In the genomic region with DNA sequence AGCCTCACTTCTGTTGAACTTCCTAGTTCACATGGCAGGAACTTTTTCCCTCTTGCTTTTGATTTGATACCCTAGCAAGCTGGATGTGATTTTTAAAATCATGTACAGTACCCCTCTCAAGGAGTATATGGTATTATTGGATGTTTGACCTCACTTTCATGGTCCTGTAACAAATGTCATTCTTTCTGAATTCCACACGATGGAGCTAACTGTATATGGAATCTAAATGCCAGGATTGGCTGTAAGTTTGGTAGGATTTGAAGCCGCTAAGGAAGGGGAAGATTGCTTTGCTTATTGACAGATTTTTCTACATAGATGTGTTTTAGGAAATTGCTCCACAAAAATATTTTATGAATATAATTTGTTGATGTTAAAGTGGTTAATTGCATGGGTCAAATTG, we compare ENCODE assay signal across 8 cellular contexts. TPM values are rescaled to one million over a fixed set of nuclear protein-coding genes. Genes with fewer than 3 reads are reported as not detected.
A peak's percentile ranks its signal among the peaks of the same experiment; 100 is the strongest.
DNase-seq lines count a peak whose midpoint lies in the region; ATAC-seq, FAIRE-seq and TF ChIP-seq lines count a peak whose summit lies in the region.

No MANE protein-coding gene starts in this region.

- H3K27me3 Mint-ChIP-seq in T-helper 2 cell treated with Interferon-gamma antibody and Interleukin-4, amounts not matched to agents 5 μg/mL and 100 μg/mL, for 36 hours (ENCODE audit: low read depth), result no peaks in the 10 kb centered on the region

- H3K27ac ChIP-seq in Peyer's patch (no peak overlapping the region), sigmoid colon (no peak overlapping the region)

- WGBS in sigmoid colon, 2 donors, result 12 to 34% methylated on average over 2 of the region's 2 CpGs

- H3K27ac Mint-ChIP-seq in T-helper 2 cell treated with Interferon-gamma antibody and Interleukin-4, amounts not matched to agents 5 μg/mL and 100 μg/mL, for 36 hours, result no peak overlapping the region

- TF ChIP-seq CTCF in GM13976 (IDR thresholded peaks at IDR 0.05; ENCODE audit: borderline replicate concordance, control extremely low read depth, extremely low read depth, insufficient read depth, missing control alignments) (peak; percentile 31), Peyer's patch (IDR thresholded peaks at IDR 0.05) (peak in 4 of 6 experiments; percentile 30 to 81 (median 68)), fibroblast of villous mesenchyme (IDR thresholded peaks at IDR 0.05; ENCODE audit: insufficient read depth, low read depth, low read length) (peak; percentile 69), sigmoid colon (IDR thresholded peaks at IDR 0.05) (peak in 3 of 4 experiments; percentile 37 to 46 (median 38))

- in situ Hi-C loops in GM13976 (cut with MboI; ENCODE audit: low sequenced_read_pairs, unreplicated experiment), result no loop called here

- peak; percentile 95 for FAIRE-seq in A204.1 (lab: Jason Lieb, UNC)

- H3K27me3 ChIP-seq in Peyer's patch, result no peaks in the 10 kb centered on the region
- H3K27me3 ChIP-seq in sigmoid colon, result no peaks in the 10 kb centered on the region

- no peaks in the 10 kb centered on the region for H3K9me3 ChIP-seq in Peyer's patch
- H3K9me3 ChIP-seq in sigmoid colon, result no peaks in the 10 kb centered on the region

- no peak overlapping the region for H3K4me3 Mint-ChIP-seq in T-helper 2 cell treated with Interferon-gamma antibody and Interleukin-4, amounts not matched to agents 5 μg/mL and 100 μg/mL, for 36 hours

- H3K36me3 ChIP-seq in Peyer's patch (no peaks in the 10 kb centered on the region), sigmoid colon (no peaks in the 10 kb centered on the region)

- intact Hi-C loops in sigmoid colon (cut with DNase I), result no loop called here

- H3K4me1 ChIP-seq in Peyer's patch (peaks cover 0 to 4% (median 0%) of the 10 kb centered on the region in 4 donors), sigmoid colon (no peaks in the 10 kb centered on the region)

- H3K4me3 ChIP-seq in Peyer's patch (no peak overlapping the region), fibroblast of villous mesenchyme (ENCODE audit: low read depth, low read length) (no peak overlapping the region), sigmoid colon (no peak overlapping the region)

- TF ChIP-seq POLR2A in Peyer's patch (IDR thresholded peaks at IDR 0.05) (no peak), sigmoid colon (IDR thresholded peaks at IDR 0.05) (no peak)

- H3K36me3 Mint-ChIP-seq in T-helper 2 cell treated with Interferon-gamma antibody and Interleukin-4, amounts not matched to agents 5 μg/mL and 100 μg/mL, for 36 hours (ENCODE audit: low read depth), result no peaks in the 10 kb centered on the region

- no peaks in the 10 kb centered on the region for H3K9me3 Mint-ChIP-seq in T-helper 2 cell treated with Interferon-gamma antibody and Interleukin-4, amounts not matched to agents 5 μg/mL and 100 μg/mL, for 36 hours

- DNase-seq in GM13976 (ENCODE audit: low spot score) (no peak), Peyer's patch (no peak), fibroblast of villous mesenchyme (ENCODE audit: low read depth) (peak; percentile 62), sigmoid colon (no peak)
- no peak for DNase-seq in T-helper 2 cell treated with Interferon-gamma antibody and Interleukin-4, amounts not matched to agents 5 μg/mL and 100 μg/mL, for 36 hours (ENCODE audit: low spot score)
- DNase-seq in activated T-cell treated with anti-CD3 and anti-CD28 coated beads, Interleukin-2, amount 50 U/mL, for 48 hours, result no peak

- no peak for ATAC-seq in GM18498 (IDR thresholded peaks at IDR 0.05; ENCODE audit: unreplicated experiment)

- peaks cover 14% of the 10 kb centered on the region for H3K4me1 Mint-ChIP-seq in T-helper 2 cell treated with Interferon-gamma antibody and Interleukin-4, amounts not matched to agents 5 μg/mL and 100 μg/mL, for 36 hours (ENCODE audit: low read depth)

- TF ChIP-seq EP300 in sigmoid colon (IDR thresholded peaks at IDR 0.05), result no peak

RNA-seq across cellular contexts. Expression of a gene that starts 18.3 kb away (rescaled TPM):
- total RNA-seq in Peyer's patch, result 10 to 100 TPM in 3 of 4 donors, 1 to 10 TPM in 1; 8.3 to 58.2 (median 26.8) TPM
- 22.9 and 29.8 TPM in 2 replicates for total RNA-seq in fibroblast of villous mesenchyme
- total RNA-seq in sigmoid colon, result 10 to 100 TPM; 13.3 to 20.3 (median 17.5) TPM
- polyA plus RNA-seq in sigmoid colon, result 10 to 100 TPM; 20.4 to 54.1 (median 20.4) TPM

RNA-seq across cellular contexts. Expression of a gene that starts 18.4 kb away (rescaled TPM):
- 10 to 100 TPM in 3 of 4 donors, 1 to 10 TPM in 1; 7.4 to 18.8 (median 14.6) TPM for total RNA-seq in Peyer's patch
- 10.3 and 12.1 TPM in 2 replicates for total RNA-seq in fibroblast of villous mesenchyme
- total RNA-seq in sigmoid colon, result 1 to 10 TPM; 6.1 to 8.0 (median 6.6) TPM
- polyA plus RNA-seq in sigmoid colon, result 1 to 10 TPM; 2.4 to 4.6 (median 4.2) TPM
